30 cellular contexts compared by ENCODE assay signal in the genomic region with DNA sequence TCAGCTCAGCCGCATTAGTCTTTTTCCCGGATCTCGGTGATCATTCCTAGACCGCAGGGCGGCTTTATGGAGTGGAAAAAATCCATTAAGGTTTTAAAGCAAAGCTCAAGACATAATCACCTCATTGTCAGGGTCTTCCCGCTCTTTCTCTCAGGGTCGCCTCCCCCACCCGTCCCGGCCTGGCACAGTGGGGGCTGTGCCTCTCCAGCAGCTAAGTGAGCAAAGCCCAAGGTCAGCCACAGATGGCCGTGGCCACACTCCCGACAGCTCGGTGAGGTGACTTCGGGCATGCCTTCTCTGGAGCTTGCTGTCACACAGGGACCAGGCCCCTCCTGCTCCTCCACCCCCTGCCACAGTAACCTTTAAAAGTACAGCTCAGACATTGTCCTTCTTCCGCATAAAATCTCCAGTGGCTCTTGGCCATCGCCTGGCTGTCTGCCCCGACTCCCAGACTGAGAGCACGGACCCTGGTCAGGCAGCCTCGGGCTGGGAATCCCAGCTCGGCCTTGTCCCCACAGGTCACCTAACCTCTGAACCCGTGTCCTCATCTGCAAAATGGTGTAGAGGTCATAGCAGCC.
A peak's percentile ranks its signal among the peaks of the same experiment; 100 is the strongest.
DNase-seq lines count a peak whose midpoint lies in the region; ATAC-seq, FAIRE-seq and TF ChIP-seq lines count a peak whose summit lies in the region.
"Had no signal": no experiment of that assay in that cellular context is flagged by ENCODE, and none has a peak within 500 bp of the region (broad histone marks: within the 10 kb centered on the region; RNA-seq: fewer than 3 reads in every experiment).

No MANE protein-coding gene starts in this region.

- H3K36me3 ChIP-seq in kidney (ENCODE audit: control insufficient read depth in 1 of 2, insufficient read depth in 2 of 2, low read length in 2 of 2) (no peaks in the 10 kb centered on the region), neuronal stem cell (replicated peaks in 1 of 2; ENCODE audit: control insufficient read depth in 2 of 2, insufficient read depth in 2 of 2, low read length in 2 of 2) (no peaks in the 10 kb centered on the region), small intestine (ENCODE audit: control insufficient read depth in 2 of 2, insufficient read depth in 2 of 2, low read length in 2 of 2) (no peaks in the 10 kb centered on the region)
- H3K36me3 ChIP-seq: neutrophil, Peyer's patch, prostate gland, SJCRH30, upper lobe of left lung had no signal

- no peak overlapping the region for H2BK5ac ChIP-seq in neuronal stem cell (ENCODE audit: low read length)

- H3K9me3 ChIP-seq in kidney (ENCODE audit: control insufficient read depth in 1 of 2, low read length in 2 of 2) (peaks cover 3% of the 10 kb centered on the region in 2 donors), neuronal stem cell (replicated peaks in 1 of 2; ENCODE audit: control insufficient read depth in 2 of 2, insufficient read depth in 1 of 2, low read depth in 1 of 2, low read length in 2 of 2) (peaks cover 3 to 5% of the 10 kb centered on the region in 2 donors), small intestine (ENCODE audit: control insufficient read depth, low read depth) (no peaks in the 10 kb centered on the region)
- H3K9me3 ChIP-seq: neutrophil, Peyer's patch, prostate gland, SJCRH30 had no signal

- peak overlapping the region; percentile 60 for H3K18ac ChIP-seq in neuronal stem cell (ENCODE audit: low read length)

- peaks cover 6 to 10% (median 8%) of the 10 kb centered on the region in 3 donors for H3K27me3 Mint-ChIP-seq in CD14-positive monocyte (ENCODE audit: low read depth in 3 of 3)

- H2AK5ac ChIP-seq in neuronal stem cell (ENCODE audit: low read depth, low read length): peak overlapping the region; percentile 41

- no peak overlapping the region for H3K4me3 ChIP-seq in astrocyte of the spinal cord (ENCODE audit: low read depth, low read length)
- no peak overlapping the region for H3K4me3 ChIP-seq in kidney (ENCODE audit: low read length in 2 of 2)
- H3K4me3 ChIP-seq in neuronal stem cell (ENCODE audit: low read length in 2 of 2): no peak overlapping the region
- H3K4me3 ChIP-seq in small intestine (ENCODE audit: low read depth in 1 of 2, low read length in 2 of 2): no peak overlapping the region
- H3K4me3 ChIP-seq: GM23248, Peyer's patch, prostate gland, SJCRH30, upper lobe of left lung had no signal

- H3K4ac ChIP-seq in neuronal stem cell (ENCODE audit: low read length): no peak overlapping the region

- ATAC-seq in GM21717 (IDR thresholded peaks at IDR 0.05; ENCODE audit: unreplicated experiment): no peak
- ATAC-seq: activated CD8-positive, alpha-beta memory T cell treated with anti-CD3 and anti-CD28 coated beads, Interleukin-2, amount 10 ng/mL, durations not matched to agents 7 days and 5 days; activated T-cell treated with anti-CD3 and anti-CD28 coated beads, Interleukin-2, amount 50 U/mL, for 72 hours had no signal

- H2BK120ac ChIP-seq in neuronal stem cell (ENCODE audit: low read depth, low read length): no peak overlapping the region

- FAIRE-seq in kidney (lab: Jason Lieb, UNC): no peak
- no peak for FAIRE-seq in small intestine (lab: Jason Lieb, UNC)
- FAIRE-seq: endometrium, frontal cortex, islet of Langerhans had no signal

- no peak overlapping the region for H3K27ac Mint-ChIP-seq in CD14-positive monocyte
- H3K27ac Mint-ChIP-seq: activated B cell treated with CpG ODN at 0.5 μM for 24 hours; activated CD8-positive, alpha-beta memory T cell treated with anti-CD3 and anti-CD28 coated beads, Interleukin-2, amount 10 ng/mL, durations not matched to agents 7 days and 5 days; activated naive CD4-positive, alpha-beta T cell treated with anti-CD3 and anti-CD28 coated beads for 36 hours; activated T-cell treated with anti-CD3 and anti-CD28 coated beads, Interleukin-2, amount 50 U/mL, for 72 hours; dendritic cell treated with granulocyte-macrophage colony-stimulating factor and Interleukin-4, amounts not matched to agents 40 ng/mL and 50 ng/mL, for 4 days had no signal

- peak overlapping the region; percentile 35 for H2BK15ac ChIP-seq in neuronal stem cell (ENCODE audit: low read length)

- DNase-seq in CD14-positive monocyte (ENCODE audit: low spot score) (peak; percentile 33), astrocyte of the spinal cord (ENCODE audit: low read depth, low spot score) (peak; percentile 10), kidney (peak; percentile 43), neuronal stem cell (ENCODE audit: low spot score) (no peak), small intestine (no peak), NCI-H2029 (lab: John Stamatoyannopoulos, UW) (no peak)
- DNase-seq in activated CD4-positive, alpha-beta T cell treated with anti-CD3 and anti-CD28 coated beads, Interleukin-2, amount 50 U/mL, for 4 hours: no peak
- DNase-seq: activated B cell treated with CpG ODN at 0.5 μM for 24 hours; activated CD4-positive, alpha-beta T cell treated with anti-CD3 and anti-CD28 coated beads, Interleukin-2, amount 50 U/mL, for 1 hour; activated CD8-positive, alpha-beta memory T cell treated with anti-CD3 and anti-CD28 coated beads, Interleukin-2, amount 10 ng/mL, durations not matched to agents 7 days and 5 days; activated naive CD4-positive, alpha-beta T cell treated with anti-CD3 and anti-CD28 coated beads for 36 hours; activated T-cell treated with anti-CD3 and anti-CD28 coated beads, Interleukin-2, amount 50 U/mL, for 72 hours; caudate nucleus; DMS53; GM23248; Kasumi-1; mammary epithelial cell; MV-4-11; NCI-H146; NCI-H526 treated with DMSO at 0.1 percent for 48 hours; SJCRH30; upper lobe of left lung had no signal

- H3K27me3 ChIP-seq in neuronal stem cell (ENCODE audit: control insufficient read depth in 3 of 3, insufficient read depth in 3 of 3, low read depth in 1 of 3, low read length in 3 of 3) (peaks cover 0 to 58% (median 0%) of the 10 kb centered on the region in 3 experiments), small intestine (ENCODE audit: control insufficient read depth in 2 of 2, insufficient read depth in 2 of 2, low read length in 2 of 2) (no peaks in the 10 kb centered on the region)
- H3K27me3 ChIP-seq: Peyer's patch, upper lobe of left lung had no signal

- no peak overlapping the region for H3K27ac ChIP-seq in kidney (ENCODE audit: low read depth in 2 of 2, low read length in 2 of 2)
- H3K27ac ChIP-seq in neuronal stem cell (replicated peaks; ENCODE audit: low read length): no peak overlapping the region
- H3K27ac ChIP-seq in small intestine (ENCODE audit: low read depth in 1 of 2, low read length in 1 of 2): no peak overlapping the region
- H3K27ac ChIP-seq: GM23248, neutrophil, Peyer's patch, prostate gland, SJCRH30, upper lobe of left lung had no signal

- H2AFZ ChIP-seq in neuronal stem cell (ENCODE audit: low read length): peak overlapping the region; percentile 53
- H2AFZ ChIP-seq: GM23248 had no signal

- no peak overlapping the region for H4K91ac ChIP-seq in neuronal stem cell (ENCODE audit: low read depth, low read length, poor library complexity)

- WGBS in neuronal stem cell (ENCODE audit: extremely low coverage in 2 of 2, insufficient read length in 2 of 2, insufficient replicate concordance in 1 of 2), 2 donors: no CpG with 5 or more reads among the region's 20 CpGs
- WGBS in small intestine, 3 donors: 58 to 74% (median 59%) methylated on average over 20 of the region's 20 CpGs

- no peak overlapping the region for H3K4me2 ChIP-seq in neuronal stem cell (ENCODE audit: insufficient read depth, low read length, poor library complexity, severe bottlenecking)

- TF ChIP-seq CTCF in CD14-positive monocyte (IDR thresholded peaks at IDR 0.05) (no peak), astrocyte of the spinal cord (IDR thresholded peaks at IDR 0.05; ENCODE audit: low read depth, low read length) (no peak), kidney (IDR thresholded peaks at IDR 0.05; ENCODE audit: borderline replicate concordance, extremely low read depth, insufficient read depth) (no peak)

- H3K9me3 Mint-ChIP-seq in CD14-positive monocyte: peaks cover 2 to 10% (median 8%) of the 10 kb centered on the region in 7 donors

- H3K4me1 ChIP-seq in kidney (ENCODE audit: control insufficient read depth in 1 of 2, insufficient read depth in 1 of 2, low read depth in 1 of 2, low read length in 2 of 2) (no peaks in the 10 kb centered on the region), neuronal stem cell (ENCODE audit: control insufficient read depth in 2 of 2, insufficient read depth in 1 of 2, low read depth in 1 of 2, low read length in 2 of 2) (peaks cover 10 to 19% of the 10 kb centered on the region in 2 donors), small intestine (ENCODE audit: control insufficient read depth in 2 of 2, insufficient read depth in 1 of 2, low read depth in 1 of 2, low read length in 1 of 2) (no peaks in the 10 kb centered on the region)
- H3K4me1 ChIP-seq: Peyer's patch, prostate gland, SJCRH30, upper lobe of left lung had no signal

- H2BK12ac ChIP-seq in neuronal stem cell (ENCODE audit: low read length): no peak overlapping the region

- H3K79me1 ChIP-seq in neuronal stem cell (ENCODE audit: low read depth, low read length): no peaks in the 10 kb centered on the region

- H4K8ac ChIP-seq in neuronal stem cell (ENCODE audit: low read depth, low read length): no peak overlapping the region

- H3K14ac ChIP-seq in neuronal stem cell (ENCODE audit: low read length): no peak overlapping the region

- H3K4me3 Mint-ChIP-seq in CD14-positive monocyte: no peak overlapping the region
- H3K4me3 Mint-ChIP-seq: activated B cell treated with CpG ODN at 0.5 μM for 24 hours; activated CD8-positive, alpha-beta memory T cell treated with anti-CD3 and anti-CD28 coated beads, Interleukin-2, amount 10 ng/mL, durations not matched to agents 7 days and 5 days; activated naive CD4-positive, alpha-beta T cell treated with anti-CD3 and anti-CD28 coated beads for 36 hours; activated T-cell treated with anti-CD3 and anti-CD28 coated beads, Interleukin-2, amount 50 U/mL, for 72 hours; dendritic cell treated with granulocyte-macrophage colony-stimulating factor and Interleukin-4, amounts not matched to agents 40 ng/mL and 50 ng/mL, for 4 days had no signal

- no peaks in the 10 kb centered on the region for H3K4me1 Mint-ChIP-seq in CD14-positive monocyte
- H3K4me1 Mint-ChIP-seq: activated B cell treated with CpG ODN at 0.5 μM for 24 hours; activated CD8-positive, alpha-beta memory T cell treated with anti-CD3 and anti-CD28 coated beads, Interleukin-2, amount 10 ng/mL, durations not matched to agents 7 days and 5 days had no signal

- in situ Hi-C loops in astrocyte of the spinal cord (cut with HindIII; ENCODE audit: low sequenced_read_pairs): no loop called here

- H3K36me3 Mint-ChIP-seq in CD14-positive monocyte: no peaks in the 10 kb centered on the region
- H3K36me3 Mint-ChIP-seq: activated CD8-positive, alpha-beta memory T cell treated with anti-CD3 and anti-CD28 coated beads, Interleukin-2, amount 10 ng/mL, durations not matched to agents 7 days and 5 days had no signal

- no peak overlapping the region for H3K23ac ChIP-seq in neuronal stem cell (ENCODE audit: low read depth, low read length, poor library complexity)

- intact Hi-C loops in CD14-positive monocyte (cut with micrococcal nuclease) (no loop called here), kidney (cut with DNase I) (no loop called here)

- no peak overlapping the region for H3K9ac ChIP-seq in kidney (ENCODE audit: low read length in 2 of 2)
- peak overlapping the region; percentile 54 for H3K9ac ChIP-seq in neuronal stem cell (ENCODE audit: low read depth, low read length, poor library complexity)
- H3K9ac ChIP-seq: GM23248 had no signal

Comparison
In these comparisons a context has a peak if more than half of its experiments do, and no peak if none do; other contexts are left out.
1. DNase-seq: peak in CD14-positive monocyte (single experiment), astrocyte of the spinal cord (single experiment) and kidney (single experiment); none in neuronal stem cell (single experiment), activated CD4-positive, alpha-beta T cell treated with anti-CD3 and anti-CD28 coated beads, Interleukin-2, amount 50 U/mL, for 4 hours (0 of 2), small intestine (single experiment) and NCI-H2029 (single experiment).